ENCODE assay signal across 18 cellular contexts in the genomic region with DNA sequence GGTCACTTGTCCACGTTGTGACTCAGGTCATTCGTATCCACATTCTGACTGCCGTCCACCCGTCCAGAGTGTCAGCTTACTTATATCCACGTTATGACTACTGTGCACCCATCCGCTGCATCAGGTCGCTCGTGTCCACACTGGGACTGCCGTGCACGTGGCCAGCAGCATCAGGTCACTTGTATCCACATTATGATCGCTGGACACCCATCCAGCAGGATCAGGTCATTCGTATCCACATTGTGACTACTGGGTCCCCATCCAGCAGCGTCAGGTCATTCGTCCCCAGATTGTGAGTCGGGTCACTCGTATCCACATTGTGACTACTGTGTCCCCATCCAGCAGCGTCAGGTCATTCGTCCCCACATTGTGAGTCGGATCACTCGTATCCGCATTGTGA. TPM values are rescaled to one million over a fixed set of nuclear protein-coding genes. Genes with fewer than 3 reads are reported as not detected.
DNase-seq lines count a peak whose midpoint lies in the region; FAIRE-seq and TF ChIP-seq lines count a peak whose summit lies in the region.
"Had no signal": no experiment of that assay in that cellular context is flagged by ENCODE, and none has a peak within 500 bp of the region (broad histone marks: within the 10 kb centered on the region; RNA-seq: fewer than 3 reads in every experiment).

No MANE protein-coding gene starts in this region.

- TF ChIP-seq CTCF in RWPE1 (conservative IDR thresholded peaks at IDR 0.05; ENCODE audit: low read depth): no peak
- no peak for TF ChIP-seq CTCF in glutamatergic neuron (IDR thresholded peaks at IDR 0.05; ENCODE audit: partially characterized antibody, unreplicated experiment)
- no peak for TF ChIP-seq CTCF in osteoblast (IDR thresholded peaks at IDR 0.05; ENCODE audit: extremely low read depth, low read depth, low read length)

- POLR2A ChIA-PET in RWPE1 (lab: Yijun Ruan, JAX; ENCODE audit: low non-redundant PET): no interaction called here

- H3K9me3 ChIP-seq in osteoblast (ENCODE audit: low read depth, low read length): no peaks in the 10 kb centered on the region
- H3K9me3 ChIP-seq: HAP-1 had no signal

- peaks cover 4% of the 10 kb centered on the region for H3K9me3 Mint-ChIP-seq in glutamatergic neuron (ENCODE audit: unreplicated experiment)
- H3K9me3 Mint-ChIP-seq: CD8-positive, alpha-beta T cell had no signal

- no peak for DNase-seq in GM12891 (ENCODE audit: insufficient read length, low spot score)
- no peak for DNase-seq in RWPE1 (ENCODE audit: low spot score)
- no peak for DNase-seq in glutamatergic neuron
- peak; percentile 69 for DNase-seq in osteoblast (ENCODE audit: insufficient read length, low spot score, missing footprints)
- DNase-seq in AML-193 (lab: John Stamatoyannopoulos, UW): no peak
- DNase-seq in kidney tubule cell (ENCODE audit: low spot score): no peak
- no peak for DNase-seq in activated CD8-positive, alpha-beta memory T cell treated with anti-CD3 and anti-CD28 coated beads, Interleukin-2, amount 50 U/mL, for 4 hours
- DNase-seq: 8988T; Calu3; CD8-positive, alpha-beta T cell; DMS79 treated with DMSO at 0.1 percent for 48 hours; GF-D8; GM23248; IMR-90 had no signal

- no peaks in the 10 kb centered on the region for H3K4me1 ChIP-seq in osteoblast (ENCODE audit: insufficient read depth, low read length)
- H3K4me1 ChIP-seq: BLaER1 treated with 17β-estradiol and CSF1 and Interleukin-3, amounts not matched to agents 10 nM and 100 nM; HAP-1 had no signal

- H3K4me1 Mint-ChIP-seq in glutamatergic neuron (ENCODE audit: low read depth, unreplicated experiment): no peaks in the 10 kb centered on the region
- H3K4me1 Mint-ChIP-seq: B cell had no signal

- peak overlapping the region; percentile 26 for H3K27ac Mint-ChIP-seq in glutamatergic neuron (ENCODE audit: unreplicated experiment)
- H3K27ac Mint-ChIP-seq: B cell; CD8-positive, alpha-beta T cell had no signal

- H3K27me3 ChIP-seq in osteoblast (ENCODE audit: insufficient read depth, low read length): no peaks in the 10 kb centered on the region
- H3K27me3 ChIP-seq: BLaER1 treated with 17β-estradiol and CSF1 and Interleukin-3, amounts not matched to agents 10 nM and 100 nM had no signal

- no peak for TF ChIP-seq POLR2A in GM12891 (IDR thresholded peaks at IDR 0.05; ENCODE audit: low read depth, low read length)

- CTCF ChIA-PET in RWPE1 (lab: Yijun Ruan, JAX): no interaction called here

- no peak overlapping the region for H3K4me3 ChIP-seq in osteoblast (ENCODE audit: insufficient read depth, low read length)
- H3K4me3 ChIP-seq: BLaER1 treated with 17β-estradiol and CSF1 and Interleukin-3, amounts not matched to agents 10 nM and 100 nM; GM23248; HAP-1 had no signal

- peak; percentile 57 for FAIRE-seq in GM12891 (lab: Jason Lieb, UNC)

- H3K4me3 Mint-ChIP-seq in glutamatergic neuron (ENCODE audit: unreplicated experiment): peak overlapping the region; percentile 10
- H3K4me3 Mint-ChIP-seq: B cell; CD8-positive, alpha-beta T cell had no signal

- peaks cover 3% of the 10 kb centered on the region for H3K36me3 Mint-ChIP-seq in glutamatergic neuron (ENCODE audit: unreplicated experiment)

- no peak overlapping the region for H2AFZ ChIP-seq in osteoblast (ENCODE audit: low read length)
- H2AFZ ChIP-seq: GM23248 had no signal

- peaks cover 2% of the 10 kb centered on the region for H3K27me3 Mint-ChIP-seq in glutamatergic neuron (ENCODE audit: unreplicated experiment)
- H3K27me3 Mint-ChIP-seq: B cell had no signal

- H3K27ac ChIP-seq in RWPE1 (peak overlapping the region; percentile 47), osteoblast (ENCODE audit: low read depth, low read length) (no peak overlapping the region)
- H3K27ac ChIP-seq: BLaER1 treated with 17β-estradiol and CSF1 and Interleukin-3, amounts not matched to agents 10 nM and 100 nM; GM23248; HL-60 had no signal

- H3K36me3 ChIP-seq in osteoblast (ENCODE audit: insufficient read depth, low read length): peaks cover 24% of the 10 kb centered on the region

- no peaks in the 10 kb centered on the region for H3K79me2 ChIP-seq in osteoblast (ENCODE audit: insufficient read depth, low read length)

- no peaks in the 10 kb centered on the region for H4K20me1 ChIP-seq in osteoblast (ENCODE audit: insufficient read depth, low read length)

- H3K4me2 ChIP-seq in osteoblast (ENCODE audit: insufficient read depth, low read length): no peak overlapping the region
- H3K4me2 ChIP-seq: BLaER1 treated with 17β-estradiol and CSF1 and Interleukin-3, amounts not matched to agents 10 nM and 100 nM had no signal

TF ChIP-seq in GM12891, 5 proteins besides CTCF, POLR2A, EP300 and RAD21:
- TF ChIP-seq POU2F2 (IDR thresholded peaks at IDR 0.05; ENCODE audit: low read depth, low read length) (no peak), PAX5 (IDR thresholded peaks at IDR 0.05; ENCODE audit: insufficient read depth, low read length, severe bottlenecking) (no peak)

RNA-seq across cellular contexts. Expression of a gene that starts 47.3 kb away (rescaled TPM):
- polyA plus RNA-seq in GM12891 (2012; ENCODE audit: low read depth, missing spikeins): 60.4 TPM
- total RNA-seq in glutamatergic neuron (ENCODE audit: unreplicated experiment): 879 TPM
- total RNA-seq in osteoblast: 109 and 126 TPM in 2 replicates

RNA-seq across cellular contexts. Expression of a gene that starts 57.9 kb away (rescaled TPM):
- polyA plus RNA-seq in GM12891 (2012; ENCODE audit: low read depth, missing spikeins): 15.4 TPM
- total RNA-seq in glutamatergic neuron (ENCODE audit: unreplicated experiment): 12.8 TPM
- 5.9 and 6.5 TPM in 2 replicates for total RNA-seq in osteoblast

RNA-seq across cellular contexts. Expression of a gene that starts 58.5 kb away (rescaled TPM):
- polyA plus RNA-seq in GM12891 (2012; ENCODE audit: low read depth, missing spikeins): 13.6 TPM
- 15.2 TPM for total RNA-seq in glutamatergic neuron (ENCODE audit: unreplicated experiment)
- 19.7 and 22.4 TPM in 2 replicates for total RNA-seq in osteoblast
